Comparison of ENCODE assay signal across 19 cellular contexts in the genomic region with DNA sequence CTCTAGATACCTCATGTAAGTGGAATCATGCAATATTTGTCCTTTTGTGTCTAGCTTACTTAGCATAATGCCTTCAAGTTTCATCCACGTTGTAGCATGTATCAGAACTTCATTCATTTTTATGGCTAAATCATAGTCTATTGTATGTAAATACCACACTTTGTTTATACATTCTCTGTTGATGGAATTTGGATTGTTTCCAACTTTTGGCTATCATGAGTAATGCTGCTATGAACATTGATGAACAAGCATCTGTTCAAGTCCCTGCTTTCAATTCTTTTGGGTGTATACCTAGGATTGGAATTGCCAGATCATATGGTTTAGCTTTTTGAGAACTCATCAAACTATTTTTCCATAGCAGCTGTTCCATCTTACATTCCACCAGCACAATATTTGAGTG.
"Had no signal": no experiment of that assay in that cellular context is flagged by ENCODE, and none has a peak within 500 bp of the region (broad histone marks: within the 10 kb centered on the region; RNA-seq: fewer than 3 reads in every experiment).

No MANE protein-coding gene starts in this region.

- H3K36me3 Mint-ChIP-seq: activated naive CD4-positive, alpha-beta T cell treated with anti-CD3 and anti-CD28 coated beads, Interleukin-2, amount 50 U/mL, for 24 hours; neural progenitor cell; stimulated activated memory B cell treated with anti-CD40 and anti-IgM and Interleukin-4, amounts not matched to agents 10 μg/mL and 1 μg/mL and 100 μg/mL, for 72 hours had no signal

- ATAC-seq: gastroesophageal sphincter; SK-N-SH treated with all-trans-retinoic acid at 6 μM for 48 hours; stimulated activated memory B cell treated with anti-CD40 and anti-IgM and Interleukin-4, amounts not matched to agents 10 μg/mL and 1 μg/mL and 100 μg/mL, for 72 hours had no signal

- DNase-seq: activated B cell treated with CpG ODN at 0.5 μM for 24 hours; activated CD4-positive, alpha-beta T cell treated with anti-CD3 and anti-CD28 coated beads, Interleukin-2, amount 50 U/mL, for 1 hour; activated T-cell treated with anti-CD3 and anti-CD28 coated beads for 4 hours; anterior cingulate cortex; effector memory CD4-positive, alpha-beta T cell; erythroblast; kidney glomerular epithelial cell; midbrain; SHP77; small intestine; substantia nigra; trophoblast cell had no signal

- H3K4me1 Mint-ChIP-seq: neural progenitor cell had no signal

- H3K9me3 Mint-ChIP-seq: activated B cell treated with CpG ODN at 0.5 μM for 24 hours; activated naive CD4-positive, alpha-beta T cell treated with anti-CD3 and anti-CD28 coated beads, Interleukin-2, amount 50 U/mL, for 24 hours; activated T-helper 2 cell treated with anti-CD3 and anti-CD28 coated beads, Interferon-gamma antibody, Interleukin-2, Interleukin-4, amounts not matched to agents 10 μg/mL and 5 μg/mL and 100 μg/mL, durations not matched to agents 14 hours and 24 hours and 36 hours; stimulated activated memory B cell treated with anti-CD40 and anti-IgM and Interleukin-4, amounts not matched to agents 10 μg/mL and 1 μg/mL and 100 μg/mL, for 72 hours had no signal

- H3K27ac Mint-ChIP-seq: activated B cell treated with CpG ODN at 0.5 μM for 24 hours; activated naive CD4-positive, alpha-beta T cell treated with anti-CD3 and anti-CD28 coated beads, Interleukin-2, amount 50 U/mL, for 24 hours; activated T-helper 2 cell treated with anti-CD3 and anti-CD28 coated beads, Interferon-gamma antibody, Interleukin-2, Interleukin-4, amounts not matched to agents 10 μg/mL and 5 μg/mL and 100 μg/mL, durations not matched to agents 14 hours and 24 hours and 36 hours; neural progenitor cell; stimulated activated memory B cell treated with anti-CD40 and anti-IgM and Interleukin-4, amounts not matched to agents 10 μg/mL and 1 μg/mL and 100 μg/mL, for 72 hours had no signal

- H3K27me3 Mint-ChIP-seq: activated B cell treated with CpG ODN at 0.5 μM for 24 hours; activated naive CD4-positive, alpha-beta T cell treated with anti-CD3 and anti-CD28 coated beads, Interleukin-2, amount 50 U/mL, for 24 hours; stimulated activated memory B cell treated with anti-CD40 and anti-IgM and Interleukin-4, amounts not matched to agents 10 μg/mL and 1 μg/mL and 100 μg/mL, for 72 hours had no signal

- H3K4me3 Mint-ChIP-seq: activated B cell treated with CpG ODN at 0.5 μM for 24 hours; activated naive CD4-positive, alpha-beta T cell treated with anti-CD3 and anti-CD28 coated beads, Interleukin-2, amount 50 U/mL, for 24 hours; neural progenitor cell; stimulated activated memory B cell treated with anti-CD40 and anti-IgM and Interleukin-4, amounts not matched to agents 10 μg/mL and 1 μg/mL and 100 μg/mL, for 72 hours had no signal

- H3K4me3 ChIP-seq: gastroesophageal sphincter, hepatocyte, neural progenitor cell had no signal
